ENCODE assay signal across 25 cellular contexts in genomic region chr4:111359602-111360001, GRCh38.
DNase-seq lines count a peak whose midpoint lies in the region; ATAC-seq, FAIRE-seq and TF ChIP-seq lines count a peak whose summit lies in the region.
"Had no signal": no experiment of that assay in that cellular context is flagged by ENCODE, and none has a peak within 500 bp of the region (broad histone marks: within the 10 kb centered on the region; RNA-seq: fewer than 3 reads in every experiment).

No MANE protein-coding gene starts in this region.

- no peak overlapping the region for H3K27ac Mint-ChIP-seq in activated CD8-positive, alpha-beta memory T cell treated with anti-CD3 and anti-CD28 coated beads, Interleukin-2, amount 10 ng/mL, durations not matched to agents 7 days and 5 days
- H3K27ac Mint-ChIP-seq: CD14-positive monocyte; CD4-positive, alpha-beta memory T cell; CD4-positive, CD25-positive, alpha-beta regulatory T cell; CD8-positive, alpha-beta memory T cell had no signal

- H3K18ac ChIP-seq in H1 (ENCODE audit: extremely low read depth, low read length): no peak overlapping the region

- no peaks in the 10 kb centered on the region for H3K36me3 ChIP-seq in HepG2 (replicated peaks in 1 of 2; ENCODE audit: control insufficient read depth in 1 of 2, insufficient read depth in 2 of 2, low read length in 2 of 2)
- H3K36me3 ChIP-seq in right lobe of liver: no peaks in the 10 kb centered on the region
- H3K36me3 ChIP-seq in GM12878 (ENCODE audit: control insufficient read depth in 2 of 2, insufficient read depth in 2 of 2, low read length in 1 of 2): no peaks in the 10 kb centered on the region
- no peaks in the 10 kb centered on the region for H3K36me3 ChIP-seq in H1 (ENCODE audit: control insufficient read depth in 2 of 4, insufficient read depth in 4 of 4, low read length in 3 of 4)
- H3K36me3 ChIP-seq: BE2C, BLaER1 had no signal

- H3K9me3 ChIP-seq in HepG2 (ENCODE audit: low read length) (no peaks in the 10 kb centered on the region), right lobe of liver (no peaks in the 10 kb centered on the region), GM12878 (replicated peaks; ENCODE audit: control insufficient read depth, insufficient read depth, low read length) (no peaks in the 10 kb centered on the region), H1 (ENCODE audit: insufficient read depth in 2 of 2, low read depth in 1 of 2, low read length in 1 of 2) (no peaks in the 10 kb centered on the region)
- H3K9me3 ChIP-seq: BE2C, BLaER1 had no signal

- CTCF ChIA-PET in HepG2 (lab: Yijun Ruan, JAX; ENCODE audit: low intra/inter-chr PET ratio, low total read pairs) (no interaction called here), GM12878 (lab: Yijun Ruan, JAX) (no interaction called here), H1 (lab: Charles Lee; ENCODE audit: partially characterized antibody) (no interaction called here)
- CTCF ChIA-PET in activated CD8-positive, alpha-beta memory T cell treated with anti-CD3 and anti-CD28 coated beads, Interleukin-2, amount 10 ng/mL, durations not matched to agents 7 days and 5 days (lab: Charles Lee): no interaction called here

- no peaks in the 10 kb centered on the region for H3K4me1 Mint-ChIP-seq in activated CD8-positive, alpha-beta memory T cell treated with anti-CD3 and anti-CD28 coated beads, Interleukin-2, amount 10 ng/mL, durations not matched to agents 7 days and 5 days
- H3K4me1 Mint-ChIP-seq: CD14-positive monocyte; CD4-positive, alpha-beta memory T cell; CD4-positive, CD25-positive, alpha-beta regulatory T cell; CD8-positive, alpha-beta memory T cell had no signal

- H2AFZ ChIP-seq in HepG2 (ENCODE audit: low read length) (no peak overlapping the region), GM12878 (ENCODE audit: control insufficient read depth, low read depth, low read length) (no peak overlapping the region), H1 (ENCODE audit: low read length) (0 out of 2 replicates have a peak overlapping the region, but pooled peaks have one; percentile 73)

- ATAC-seq in HepG2 (no peak), right lobe of liver (no peak), GM12878 (no peak)
- no peak for ATAC-seq in activated CD8-positive, alpha-beta memory T cell treated with anti-CD3 and anti-CD28 coated beads, Interleukin-2, amount 10 ng/mL, durations not matched to agents 7 days and 5 days

- TF ChIP-seq EP300 in HepG2 (IDR thresholded peaks at IDR 0.05; ENCODE audit: low read depth in 2 of 2, low read length in 2 of 2) (no peak), HepG2 (CRISPR knock-in tag; IDR thresholded peaks at IDR 0.05; ENCODE audit: borderline replicate concordance) (no peak), GM12878 (IDR thresholded peaks at IDR 0.05; ENCODE audit: borderline replicate concordance in 1 of 2, control insufficient read depth in 1 of 2, low read depth in 2 of 2, low read length in 2 of 2) (no peak), H1 (IDR thresholded peaks at IDR 0.05; ENCODE audit: borderline replicate concordance in 1 of 2, low read depth in 2 of 2, low read length in 2 of 2) (no peak)

- no peak overlapping the region for H2BK20ac ChIP-seq in H1 (ENCODE audit: low read length)

- no peak overlapping the region for H2BK12ac ChIP-seq in H1 (ENCODE audit: low read depth, low read length)

- H3K4ac ChIP-seq in H1 (replicated peaks; ENCODE audit: insufficient read length, low read depth, low read length): no peak overlapping the region

- intact Hi-C loops in HepG2 (cut with micrococcal nuclease; ENCODE audit: unreplicated experiment) (no loop called here), right lobe of liver (cut with DNase I) (no loop called here), GM12878 (cut with micrococcal nuclease; ENCODE audit: unreplicated experiment) (no loop called here)

- POLR2A ChIA-PET in HepG2 (lab: Yijun Ruan, JAX) (no interaction called here), GM12878 (lab: Charles Lee) (no interaction called here), H1 (lab: Charles Lee; ENCODE audit: partially characterized antibody) (no interaction called here)

- in situ Hi-C loops in HepG2 (cut with HindIII; ENCODE audit: extremely low pct_ligation_motif_present, low pct_unique_long_range_greater_than_20kb): no loop called here
- in situ Hi-C loops in GM12878 (cut with MboI): no loop called here
- in situ Hi-C loops in KBM-7 (cut with MboI; ENCODE audit: low pct_unique_long_range_greater_than_20kb, low sequenced_read_pairs): no loop called here

- H3K79me2 ChIP-seq in HepG2 (ENCODE audit: insufficient read depth, low read length): no peaks in the 10 kb centered on the region
- no peaks in the 10 kb centered on the region for H3K79me2 ChIP-seq in GM12878 (ENCODE audit: control insufficient read depth, insufficient read depth, low read length)
- H3K79me2 ChIP-seq in H1 (ENCODE audit: control insufficient read depth in 1 of 2, insufficient read depth in 2 of 2, low read length in 2 of 2): no peaks in the 10 kb centered on the region

- H4K8ac ChIP-seq in H1 (ENCODE audit: extremely low read depth, insufficient read depth, low read length): no peak overlapping the region

- FAIRE-seq in HepG2 (lab: Jason Lieb, UNC) (no peak), GM12878 (lab: Jason Lieb, UNC) (no peak), H1 (lab: Jason Lieb, UNC) (no peak)
- FAIRE-seq: GM12891 had no signal

- no peaks in the 10 kb centered on the region for H3K27me3 Mint-ChIP-seq in activated CD8-positive, alpha-beta memory T cell treated with anti-CD3 and anti-CD28 coated beads, Interleukin-2, amount 10 ng/mL, durations not matched to agents 7 days and 5 days
- H3K27me3 Mint-ChIP-seq: CD4-positive, alpha-beta memory T cell; CD4-positive, CD25-positive, alpha-beta regulatory T cell; CD8-positive, alpha-beta memory T cell had no signal

- no peak overlapping the region for H4K5ac ChIP-seq in H1 (ENCODE audit: insufficient read length, low read depth, low read length)

- SMC1A ChIA-PET in GM12878 (lab: Charles Lee; ENCODE audit: uncharacterized antibody, unreplicated experiment): no interaction called here

- H3K4me1 ChIP-seq in HepG2 (ENCODE audit: insufficient read depth, low read length) (no peaks in the 10 kb centered on the region), right lobe of liver (no peaks in the 10 kb centered on the region), GM12878 (ENCODE audit: control insufficient read depth, insufficient read depth, low read length) (no peaks in the 10 kb centered on the region), H1 (replicated peaks in 1 of 4; ENCODE audit: control insufficient read depth in 3 of 4, insufficient read depth in 4 of 4, low read length in 3 of 4) (no peaks in the 10 kb centered on the region)
- H3K4me1 ChIP-seq: BE2C, BLaER1 had no signal

- H3K14ac ChIP-seq in H1 (ENCODE audit: insufficient read length): no peak overlapping the region

- H2BK15ac ChIP-seq in H1 (ENCODE audit: low read length): no peak overlapping the region

- H3K9ac ChIP-seq in HepG2 (ENCODE audit: insufficient read depth, low read depth, low read length): no peak overlapping the region
- no peak overlapping the region for H3K9ac ChIP-seq in GM12878 (ENCODE audit: control insufficient read depth, insufficient read depth, low read length)
- no peak overlapping the region for H3K9ac ChIP-seq in H1 (replicated peaks in 1 of 4; ENCODE audit: extremely low read depth in 1 of 4, low read depth in 3 of 4, low read length in 3 of 4)
- H3K9ac ChIP-seq: BLaER1 had no signal

- H3K4me3 Mint-ChIP-seq in activated CD8-positive, alpha-beta memory T cell treated with anti-CD3 and anti-CD28 coated beads, Interleukin-2, amount 10 ng/mL, durations not matched to agents 7 days and 5 days: no peak overlapping the region
- H3K4me3 Mint-ChIP-seq: CD14-positive monocyte; CD4-positive, alpha-beta memory T cell; CD4-positive, CD25-positive, alpha-beta regulatory T cell; CD8-positive, alpha-beta memory T cell had no signal

- TF ChIP-seq RAD21 in HepG2 (CRISPR knock-in tag; IDR thresholded peaks at IDR 0.05) (no peak), GM12878 (IDR thresholded peaks at IDR 0.05; ENCODE audit: insufficient read depth, low read depth, low read length) (no peak), H1 (IDR thresholded peaks at IDR 0.05 in 1 of 2, conservative IDR thresholded peaks at IDR 0.05 in 1 of 2; ENCODE audit: low read depth in 2 of 2, low read length in 2 of 2) (no peak)

- no peak for TF ChIP-seq CTCF in HepG2 (CRISPR knock-in tag; IDR thresholded peaks at IDR 0.05)
- TF ChIP-seq CTCF in right lobe of liver (IDR thresholded peaks at IDR 0.05): no peak
- TF ChIP-seq CTCF in GM12878 (IDR thresholded peaks at IDR 0.05 in 2 of 3, conservative IDR thresholded peaks at IDR 0.05 in 1 of 3; ENCODE audit: control insufficient read depth in 2 of 3, extremely low read depth in 1 of 3, insufficient read depth in 1 of 3, low read depth in 3 of 3, low read length in 3 of 3): no peak
- no peak for TF ChIP-seq CTCF in H1 (IDR thresholded peaks at IDR 0.05; ENCODE audit: control extremely low read depth in 1 of 3, insufficient read depth in 1 of 3, low read depth in 1 of 3, low read length in 3 of 3)

- no peaks in the 10 kb centered on the region for H3K23me2 ChIP-seq in H1 (ENCODE audit: low read depth, low read length)

- no peak overlapping the region for H2AK5ac ChIP-seq in H1 (ENCODE audit: low read depth, low read length)

- no peak overlapping the region for H3K4me3 ChIP-seq in HepG2 (replicated peaks in 1 of 3; ENCODE audit: insufficient read depth in 1 of 3, low read depth in 2 of 3, low read length in 3 of 3)
- no peak overlapping the region for H3K4me3 ChIP-seq in right lobe of liver
- H3K4me3 ChIP-seq in GM12878: no peak overlapping the region
- no peak overlapping the region for H3K4me3 ChIP-seq in H1 (ENCODE audit: extremely low read depth in 1 of 4, insufficient read depth in 2 of 4, low read depth in 3 of 4, low read length in 4 of 4)
- H3K4me3 ChIP-seq: BLaER1 had no signal

- H4K20me1 ChIP-seq in HepG2 (ENCODE audit: insufficient read depth, low read length) (no peaks in the 10 kb centered on the region), GM12878 (ENCODE audit: control insufficient read depth, insufficient read depth) (no peaks in the 10 kb centered on the region), H1 (replicated peaks in 1 of 2; ENCODE audit: control insufficient read depth in 1 of 2, insufficient read depth in 2 of 2, low read length in 2 of 2) (no peaks in the 10 kb centered on the region)
- H4K20me1 ChIP-seq: BLaER1 had no signal

- WGBS in HepG2 (ENCODE audit: low lambda C conversion rate): 3% methylated on average over 2 of the region's 2 CpGs
- WGBS in right lobe of liver (ENCODE audit: insufficient coverage, low coverage, low lambda C conversion rate, missing lambda C conversion rate): 38% methylated on average over 2 of the region's 2 CpGs
- WGBS in GM12878 (ENCODE audit: insufficient coverage, insufficient replicate concordance, low lambda C conversion rate, missing lambda C conversion rate): 0% methylated on average over 2 of the region's 2 CpGs
- 84% methylated on average over 2 of the region's 2 CpGs; no CpG with 5 or more reads in 1 of the 2 experiments for WGBS in H1 (ENCODE audit: extremely low coverage in 1 of 2, insufficient coverage in 1 of 2, insufficient read length in 1 of 2, insufficient replicate concordance in 2 of 2, low coverage in 1 of 2, low lambda C conversion rate in 2 of 2, missing lambda C conversion rate in 1 of 2), 2 experiments

- no peak overlapping the region for H2BK5ac ChIP-seq in H1 (ENCODE audit: low read depth, low read length)

- H3K9me3 Mint-ChIP-seq in activated CD8-positive, alpha-beta memory T cell treated with anti-CD3 and anti-CD28 coated beads, Interleukin-2, amount 10 ng/mL, durations not matched to agents 7 days and 5 days (ENCODE audit: low read depth): peaks cover 6% of the 10 kb centered on the region

- H3K27ac ChIP-seq in HepG2 (ENCODE audit: extremely low read length, insufficient read depth, low read length) (no peak overlapping the region), right lobe of liver (no peak overlapping the region), GM12878 (ENCODE audit: control insufficient read depth, insufficient read depth) (no peak overlapping the region), H1 (ENCODE audit: low read depth, low read length) (no peak overlapping the region)
- H3K27ac ChIP-seq: 22Rv1, BLaER1 had no signal

- no peaks in the 10 kb centered on the region for H3K36me3 Mint-ChIP-seq in activated CD8-positive, alpha-beta memory T cell treated with anti-CD3 and anti-CD28 coated beads, Interleukin-2, amount 10 ng/mL, durations not matched to agents 7 days and 5 days
- H3K36me3 Mint-ChIP-seq: CD14-positive monocyte; CD4-positive, alpha-beta memory T cell; CD4-positive, CD25-positive, alpha-beta regulatory T cell; CD8-positive, alpha-beta memory T cell had no signal

- RAD21 ChIA-PET in GM12878 (lab: Charles Lee; ENCODE audit: unreplicated experiment): no interaction called here

- H3K56ac ChIP-seq in H1 (replicated peaks; ENCODE audit: insufficient read length, low read depth, low read length): no peak overlapping the region

- no peaks in the 10 kb centered on the region for H3K79me1 ChIP-seq in H1 (ENCODE audit: low read depth, low read length)

- no peak overlapping the region for H3K4me2 ChIP-seq in HepG2 (ENCODE audit: low read depth, low read length)
- no peak overlapping the region for H3K4me2 ChIP-seq in GM12878 (ENCODE audit: control insufficient read depth, insufficient read depth)
- no peak overlapping the region for H3K4me2 ChIP-seq in H1 (ENCODE audit: insufficient read depth in 1 of 2, low read depth in 2 of 2, low read length in 2 of 2)
- H3K4me2 ChIP-seq: BLaER1 had no signal

- H3K27me3 ChIP-seq in HepG2 (ENCODE audit: control insufficient read depth in 1 of 2, insufficient read depth in 2 of 2, low read length in 2 of 2) (no peaks in the 10 kb centered on the region), right lobe of liver (no peaks in the 10 kb centered on the region), GM12878 (replicated peaks in 1 of 2; ENCODE audit: control insufficient read depth in 2 of 2, insufficient read depth in 2 of 2, low read length in 1 of 2) (no peaks in the 10 kb centered on the region), H1 (replicated peaks in 1 of 4; ENCODE audit: control insufficient read depth in 3 of 4, extremely low read depth in 1 of 4, insufficient read depth in 3 of 4, low read length in 3 of 4) (no peaks in the 10 kb centered on the region)
- H3K27me3 ChIP-seq: BE2C, BLaER1 had no signal

- no peak overlapping the region for H4K91ac ChIP-seq in H1 (replicated peaks; ENCODE audit: insufficient read length, low read length)

- TF ChIP-seq POLR2A in HepG2 (IDR thresholded peaks at IDR 0.05; ENCODE audit: insufficient read depth in 1 of 2, low read depth in 2 of 2, low read length in 2 of 2) (no peak), right lobe of liver (IDR thresholded peaks at IDR 0.05) (no peak), GM12878 (IDR thresholded peaks at IDR 0.05; ENCODE audit: low read depth, low read length) (no peak), H1 (IDR thresholded peaks at IDR 0.05; ENCODE audit: control extremely low read depth in 1 of 2, low read depth in 2 of 2, low read length in 2 of 2) (no peak)

- BruUV-seq in HepG2 (replicated peaks; lab: Mats Ljungman, UMichigan): no TSS peak
- no TSS peak for BruUV-seq in GM12878 (replicated peaks; lab: Mats Ljungman, UMichigan)

- no peak overlapping the region for H2BK120ac ChIP-seq in H1 (replicated peaks; ENCODE audit: low read depth, low read length)

- H3K23ac ChIP-seq in H1 (ENCODE audit: insufficient read length): no peak overlapping the region

- DNase-seq in HepG2 (ENCODE audit: low spot score) (no peak), right lobe of liver (no peak), GM12878 (ENCODE audit: low read depth, low spot score) (no peak), H1 (ENCODE audit: low read depth in 1 of 2, low spot score in 2 of 2) (no peak), KBM-7 (no peak)
- no peak for DNase-seq in activated T-cell treated with anti-CD3 and anti-CD28 coated beads, Interleukin-2, amount 50 U/mL, for 1 hour
- no peak for DNase-seq in activated CD8-positive, alpha-beta memory T cell treated with anti-CD3 and anti-CD28 coated beads, Interleukin-2, amount 10 ng/mL, durations not matched to agents 7 days and 5 days
- DNase-seq: ACHN; BE2C; C1 segment of cervical spinal cord; CD4-positive, alpha-beta memory T cell; CD4-positive, CD25-positive, alpha-beta regulatory T cell; CD8-positive, alpha-beta memory T cell; COR-L47; DMS 273 treated with DMSO at 0.1 percent for 48 hours; DMS153; DMS53; DMS79; DND-41; EL; GDM1 had no signal

Comparison
In these comparisons a context has a peak if more than half of its experiments do, and no peak if none do; other contexts are left out.
1. Of the 75 proteins assayed by ChIP-seq in both HepG2 and GM12878: peak only in HepG2: none; only in GM12878: none; in both: RAD51; in neither: 72; mixed calls (peak in some experiments, not most) for 2.